In the genomic region with DNA sequence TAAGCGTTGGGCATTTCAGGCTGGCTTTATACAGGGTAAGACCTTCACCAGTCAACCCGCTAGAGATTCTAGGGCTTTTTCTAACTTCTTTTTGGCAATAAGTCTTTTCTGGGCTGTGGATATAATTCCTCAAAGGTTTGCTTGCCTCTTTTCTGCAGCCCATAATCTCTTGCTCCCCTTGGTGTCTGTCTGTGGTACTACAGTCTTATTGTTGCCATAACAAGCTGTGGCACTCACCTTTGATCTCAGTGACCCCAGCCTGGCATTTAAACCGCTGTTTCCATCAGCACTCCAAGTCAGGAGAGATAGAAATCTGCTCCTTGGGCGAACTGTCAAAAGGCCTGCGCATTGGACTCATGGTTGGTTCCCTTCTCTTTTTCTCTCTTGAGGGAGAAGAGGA, we compare ENCODE assay signal across 2 cellular contexts.
TF ChIP-seq lines count a peak whose summit lies in the region.

No MANE protein-coding gene starts in this region.

TF ChIP-seq in IMR-90, 13 proteins besides CTCF, POLR2A, EP300 and RAD21:
- peak; percentile 71 for TF ChIP-seq SMC3 (IDR thresholded peaks at IDR 0.05; ENCODE audit: low read depth, low read length)
- TF ChIP-seq, protein P1, sequence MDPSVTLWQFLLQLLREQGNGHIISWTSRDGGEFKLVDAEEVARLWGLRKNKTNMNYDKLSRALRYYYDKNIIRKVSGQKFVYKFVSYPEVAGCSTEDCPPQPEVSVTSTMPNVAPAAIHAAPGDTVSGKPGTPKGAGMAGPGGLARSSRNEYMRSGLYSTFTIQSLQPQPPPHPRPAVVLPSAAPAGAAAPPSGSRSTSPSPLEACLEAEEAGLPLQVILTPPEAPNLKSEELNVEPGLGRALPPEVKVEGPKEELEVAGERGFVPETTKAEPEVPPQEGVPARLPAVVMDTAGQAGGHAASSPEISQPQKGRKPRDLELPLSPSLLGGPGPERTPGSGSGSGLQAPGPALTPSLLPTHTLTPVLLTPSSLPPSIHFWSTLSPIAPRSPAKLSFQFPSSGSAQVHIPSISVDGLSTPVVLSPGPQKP (IDR thresholded peaks at IDR 0.05; ENCODE audit: borderline replicate concordance, low read depth, low read length), result no peak

TF ChIP-seq in GM12878, 131 proteins besides CTCF, POLR2A, EP300 and RAD21:
- TF ChIP-seq NFIC (IDR thresholded peaks at IDR 0.05; ENCODE audit: low read depth, low read length), result no peak
- no peak for TF ChIP-seq CEBPB (IDR thresholded peaks at IDR 0.05; ENCODE audit: borderline replicate concordance in 1 of 2, low read depth in 2 of 2, low read length in 2 of 2)
- TF ChIP-seq NR2F1 (conservative IDR thresholded peaks at IDR 0.05), result peak; percentile 52; the same call in 1 of the 2 replicates
- TF ChIP-seq, protein P2, sequence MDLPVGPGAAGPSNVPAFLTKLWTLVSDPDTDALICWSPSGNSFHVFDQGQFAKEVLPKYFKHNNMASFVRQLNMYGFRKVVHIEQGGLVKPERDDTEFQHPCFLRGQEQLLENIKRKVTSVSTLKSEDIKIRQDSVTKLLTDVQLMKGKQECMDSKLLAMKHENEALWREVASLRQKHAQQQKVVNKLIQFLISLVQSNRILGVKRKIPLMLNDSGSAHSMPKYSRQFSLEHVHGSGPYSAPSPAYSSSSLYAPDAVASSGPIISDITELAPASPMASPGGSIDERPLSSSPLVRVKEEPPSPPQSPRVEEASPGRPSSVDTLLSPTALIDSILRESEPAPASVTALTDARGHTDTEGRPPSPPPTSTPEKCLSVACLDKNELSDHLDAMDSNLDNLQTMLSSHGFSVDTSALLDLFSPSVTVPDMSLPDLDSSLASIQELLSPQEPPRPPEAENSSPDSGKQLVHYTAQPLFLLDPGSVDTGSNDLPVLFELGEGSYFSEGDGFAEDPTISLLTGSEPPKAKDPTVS (IDR thresholded peaks at IDR 0.05; ENCODE audit: low read depth, low read length), result no peak
- TF ChIP-seq, protein P3, sequence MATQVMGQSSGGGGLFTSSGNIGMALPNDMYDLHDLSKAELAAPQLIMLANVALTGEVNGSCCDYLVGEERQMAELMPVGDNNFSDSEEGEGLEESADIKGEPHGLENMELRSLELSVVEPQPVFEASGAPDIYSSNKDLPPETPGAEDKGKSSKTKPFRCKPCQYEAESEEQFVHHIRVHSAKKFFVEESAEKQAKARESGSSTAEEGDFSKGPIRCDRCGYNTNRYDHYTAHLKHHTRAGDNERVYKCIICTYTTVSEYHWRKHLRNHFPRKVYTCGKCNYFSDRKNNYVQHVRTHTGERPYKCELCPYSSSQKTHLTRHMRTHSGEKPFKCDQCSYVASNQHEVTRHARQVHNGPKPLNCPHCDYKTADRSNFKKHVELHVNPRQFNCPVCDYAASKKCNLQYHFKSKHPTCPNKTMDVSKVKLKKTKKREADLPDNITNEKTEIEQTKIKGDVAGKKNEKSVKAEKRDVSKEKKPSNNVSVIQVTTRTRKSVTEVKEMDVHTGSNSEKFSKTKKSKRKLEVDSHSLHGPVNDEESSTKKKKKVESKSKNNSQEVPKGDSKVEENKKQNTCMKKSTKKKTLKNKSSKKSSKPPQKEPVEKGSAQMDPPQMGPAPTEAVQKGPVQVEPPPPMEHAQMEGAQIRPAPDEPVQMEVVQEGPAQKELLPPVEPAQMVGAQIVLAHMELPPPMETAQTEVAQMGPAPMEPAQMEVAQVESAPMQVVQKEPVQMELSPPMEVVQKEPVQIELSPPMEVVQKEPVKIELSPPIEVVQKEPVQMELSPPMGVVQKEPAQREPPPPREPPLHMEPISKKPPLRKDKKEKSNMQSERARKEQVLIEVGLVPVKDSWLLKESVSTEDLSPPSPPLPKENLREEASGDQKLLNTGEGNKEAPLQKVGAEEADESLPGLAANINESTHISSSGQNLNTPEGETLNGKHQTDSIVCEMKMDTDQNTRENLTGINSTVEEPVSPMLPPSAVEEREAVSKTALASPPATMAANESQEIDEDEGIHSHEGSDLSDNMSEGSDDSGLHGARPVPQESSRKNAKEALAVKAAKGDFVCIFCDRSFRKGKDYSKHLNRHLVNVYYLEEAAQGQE (IDR thresholded peaks at IDR 0.05; ENCODE audit: low read depth, low read length), result no peak
- peak; percentile 59 for TF ChIP-seq SMC3 (IDR thresholded peaks at IDR 0.05; ENCODE audit: borderline replicate concordance, low read length)
- TF ChIP-seq POU2F2 (IDR thresholded peaks at IDR 0.05; ENCODE audit: borderline replicate concordance, low read depth, low read length), result no peak
- TF ChIP-seq FOXK2 (IDR thresholded peaks at IDR 0.05), result no peak
- TF ChIP-seq NR2C1 (IDR thresholded peaks at IDR 0.05), result no peak
- TF ChIP-seq, protein P4, sequence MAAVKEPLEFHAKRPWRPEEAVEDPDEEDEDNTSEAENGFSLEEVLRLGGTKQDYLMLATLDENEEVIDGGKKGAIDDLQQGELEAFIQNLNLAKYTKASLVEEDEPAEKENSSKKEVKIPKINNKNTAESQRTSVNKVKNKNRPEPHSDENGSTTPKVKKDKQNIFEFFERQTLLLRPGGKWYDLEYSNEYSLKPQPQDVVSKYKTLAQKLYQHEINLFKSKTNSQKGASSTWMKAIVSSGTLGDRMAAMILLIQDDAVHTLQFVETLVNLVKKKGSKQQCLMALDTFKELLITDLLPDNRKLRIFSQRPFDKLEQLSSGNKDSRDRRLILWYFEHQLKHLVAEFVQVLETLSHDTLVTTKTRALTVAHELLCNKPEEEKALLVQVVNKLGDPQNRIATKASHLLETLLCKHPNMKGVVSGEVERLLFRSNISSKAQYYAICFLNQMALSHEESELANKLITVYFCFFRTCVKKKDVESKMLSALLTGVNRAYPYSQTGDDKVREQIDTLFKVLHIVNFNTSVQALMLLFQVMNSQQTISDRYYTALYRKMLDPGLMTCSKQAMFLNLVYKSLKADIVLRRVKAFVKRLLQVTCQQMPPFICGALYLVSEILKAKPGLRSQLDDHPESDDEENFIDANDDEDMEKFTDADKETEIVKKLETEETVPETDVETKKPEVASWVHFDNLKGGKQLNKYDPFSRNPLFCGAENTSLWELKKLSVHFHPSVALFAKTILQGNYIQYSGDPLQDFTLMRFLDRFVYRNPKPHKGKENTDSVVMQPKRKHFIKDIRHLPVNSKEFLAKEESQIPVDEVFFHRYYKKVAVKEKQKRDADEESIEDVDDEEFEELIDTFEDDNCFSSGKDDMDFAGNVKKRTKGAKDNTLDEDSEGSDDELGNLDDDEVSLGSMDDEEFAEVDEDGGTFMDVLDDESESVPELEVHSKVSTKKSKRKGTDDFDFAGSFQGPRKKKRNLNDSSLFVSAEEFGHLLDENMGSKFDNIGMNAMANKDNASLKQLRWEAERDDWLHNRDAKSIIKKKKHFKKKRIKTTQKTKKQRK (IDR thresholded peaks at IDR 0.05; ENCODE audit: low read depth, low read length), result no peak
- TF ChIP-seq SMARCA5 (IDR thresholded peaks at IDR 0.05), result no peak
- no peak for TF ChIP-seq TCF12 (IDR thresholded peaks at IDR 0.05; ENCODE audit: low read depth, low read length)
